In the genomic region with DNA sequence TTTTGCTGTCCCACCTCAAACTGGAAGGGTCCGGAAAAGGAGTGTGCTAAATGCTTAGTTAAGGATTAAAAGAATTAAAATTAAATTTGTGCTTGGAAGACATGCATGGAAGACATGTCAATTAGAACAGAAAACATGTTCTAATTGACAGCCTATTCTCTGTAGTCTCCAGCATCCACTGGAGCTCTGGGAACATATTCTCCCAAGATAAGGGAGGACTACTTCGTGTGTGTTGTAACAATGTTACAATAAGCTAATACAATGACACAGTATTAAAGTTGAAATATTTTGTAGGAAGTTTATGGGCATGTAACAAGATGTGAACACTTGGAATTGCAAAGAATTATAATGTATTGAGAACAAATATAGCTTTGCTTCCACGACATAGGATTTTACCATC, we compare ENCODE assay signal across 24 cellular contexts.
DNase-seq lines count a peak whose midpoint lies in the region; ATAC-seq and TF ChIP-seq lines count a peak whose summit lies in the region.
"Had no signal": no experiment of that assay in that cellular context is flagged by ENCODE, and none has a peak within 500 bp of the region (broad histone marks: within the 10 kb centered on the region; RNA-seq: fewer than 3 reads in every experiment).

No MANE protein-coding gene starts in this region.

- H3K36me3 ChIP-seq in left ventricle myocardium inferior (no peaks in the 10 kb centered on the region), heart left ventricle (no peaks in the 10 kb centered on the region), brain microvascular endothelial cell (replicated peaks) (no peaks in the 10 kb centered on the region), neuronal stem cell (replicated peaks in 1 of 2; ENCODE audit: control insufficient read depth in 2 of 2, insufficient read depth in 2 of 2, low read length in 2 of 2) (no peaks in the 10 kb centered on the region), upper lobe of right lung (no peaks in the 10 kb centered on the region), MG63 (0 out of 2 replicates have a peak, but pooled peaks cover 2% of the 10 kb centered on the region)
- H3K36me3 ChIP-seq: adrenal gland, neutrophil, stomach, transverse colon had no signal

- H2AFZ ChIP-seq in neuronal stem cell (ENCODE audit: low read length): peak overlapping the region; percentile 65

- no peaks in the 10 kb centered on the region for H3K27me3 ChIP-seq in left ventricle myocardium inferior (ENCODE audit: low read depth)
- H3K27me3 ChIP-seq in heart left ventricle: no peaks in the 10 kb centered on the region
- no peaks in the 10 kb centered on the region for H3K27me3 ChIP-seq in brain microvascular endothelial cell (replicated peaks)
- H3K27me3 ChIP-seq in neuronal stem cell (ENCODE audit: control insufficient read depth in 3 of 3, insufficient read depth in 3 of 3, low read depth in 1 of 3, low read length in 3 of 3): no peaks in the 10 kb centered on the region
- no peaks in the 10 kb centered on the region for H3K27me3 ChIP-seq in upper lobe of right lung
- no peaks in the 10 kb centered on the region for H3K27me3 ChIP-seq in MG63
- H3K27me3 ChIP-seq: adrenal gland, neutrophil, stomach, transverse colon had no signal

- TF ChIP-seq POLR2A in heart left ventricle (IDR thresholded peaks at IDR 0.05): no peak

- WGBS in heart left ventricle, 4 donors: 18 to 80% (median 49%) methylated on average over 3 of the region's 3 CpGs
- no CpG with 5 or more reads among the region's 3 CpGs for WGBS in neuronal stem cell (ENCODE audit: extremely low coverage in 2 of 2, insufficient read length in 2 of 2, insufficient replicate concordance in 1 of 2), 2 donors

- in situ Hi-C loops in brain microvascular endothelial cell (cut with HindIII; ENCODE audit: low pct_ligation_motif_present, low sequenced_read_pairs): no loop called here

- H3K14ac ChIP-seq in neuronal stem cell (ENCODE audit: low read length): no peak overlapping the region

- no peak overlapping the region for H4K8ac ChIP-seq in neuronal stem cell (ENCODE audit: low read depth, low read length)

- H3K23ac ChIP-seq in neuronal stem cell (ENCODE audit: low read depth, low read length, poor library complexity): no peak overlapping the region

- TF ChIP-seq CTCF in left ventricle myocardium inferior (IDR thresholded peaks at IDR 0.05; ENCODE audit: borderline replicate concordance) (no peak), heart left ventricle (IDR thresholded peaks at IDR 0.05) (no peak), brain microvascular endothelial cell (IDR thresholded peaks at IDR 0.05; ENCODE audit: low read depth, low read length, missing control alignments) (no peak), upper lobe of right lung (IDR thresholded peaks at IDR 0.05) (no peak)

- no peak overlapping the region for H2BK15ac ChIP-seq in neuronal stem cell (ENCODE audit: low read length)

- no peak overlapping the region for H2BK120ac ChIP-seq in neuronal stem cell (ENCODE audit: low read depth, low read length)

- H3K79me1 ChIP-seq in neuronal stem cell (ENCODE audit: low read depth, low read length): no peaks in the 10 kb centered on the region

- intact Hi-C loops in left ventricle myocardium inferior (cut with micrococcal nuclease) (no loop called here), heart left ventricle (cut with DNase I) (no loop called here), upper lobe of right lung (cut with DNase I) (no loop called here)

- H3K4me1 ChIP-seq in left ventricle myocardium inferior (peaks cover 21% of the 10 kb centered on the region), heart left ventricle (peaks cover 0 to 28% (median 10%) of the 10 kb centered on the region in 12 donors), neuronal stem cell (ENCODE audit: control insufficient read depth in 2 of 2, insufficient read depth in 1 of 2, low read depth in 1 of 2, low read length in 2 of 2) (peaks cover 3 to 48% of the 10 kb centered on the region in 2 donors), upper lobe of right lung (peaks cover 8% of the 10 kb centered on the region)

- H3K18ac ChIP-seq in neuronal stem cell (ENCODE audit: low read length): no peak overlapping the region

- H2BK12ac ChIP-seq in neuronal stem cell (ENCODE audit: low read length): no peak overlapping the region

- no peak for DNase-seq in left ventricle myocardium inferior
- DNase-seq in heart left ventricle: no peak
- no peak for DNase-seq in brain microvascular endothelial cell
- DNase-seq in neuronal stem cell (ENCODE audit: low spot score): no peak
- no peak for DNase-seq in upper lobe of right lung
- DNase-seq in SW 1271 (lab: John Stamatoyannopoulos, UW): no peak
- no peak for DNase-seq in cortex of kidney (lab: John Stamatoyannopoulos, UW)
- no peak for DNase-seq in MG63
- DNase-seq: activated CD4-positive, alpha-beta T cell treated with anti-CD3 and anti-CD28 coated beads, Interleukin-2, amount 50 U/mL, for 1 hour; activated naive CD4-positive, alpha-beta T cell; activated T-cell treated with anti-CD3 and anti-CD28 coated beads, Interleukin-2, amount 50 U/mL, for 72 hours; adrenal gland; CD8-positive, alpha-beta memory T cell; effector CD8-positive, alpha-beta T cell; NCI-H1436; NCI-H774; stomach; T-helper 9 cell; transverse colon had no signal

- no peak for ATAC-seq in heart left ventricle
- no peak for ATAC-seq in upper lobe of right lung
- ATAC-seq: activated T-cell treated with anti-CD3 and anti-CD28 coated beads, Interleukin-2, amount 50 U/mL, for 72 hours; HCT116; WTC11 had no signal

- no peak overlapping the region for H2BK5ac ChIP-seq in neuronal stem cell (ENCODE audit: low read length)

- no peak overlapping the region for H3K9ac ChIP-seq in neuronal stem cell (ENCODE audit: low read depth, low read length, poor library complexity)
- H3K9ac ChIP-seq: KMS-11 had no signal

- H3K9me3 ChIP-seq in left ventricle myocardium inferior (replicated peaks): no peaks in the 10 kb centered on the region
- no peaks in the 10 kb centered on the region for H3K9me3 ChIP-seq in heart left ventricle
- H3K9me3 ChIP-seq in neuronal stem cell (replicated peaks in 1 of 2; ENCODE audit: control insufficient read depth in 2 of 2, insufficient read depth in 1 of 2, low read depth in 1 of 2, low read length in 2 of 2): no peaks in the 10 kb centered on the region
- H3K9me3 ChIP-seq in upper lobe of right lung: no peaks in the 10 kb centered on the region
- H3K9me3 ChIP-seq in MG63: peaks cover 2% of the 10 kb centered on the region; the same call in 1 of the 2 replicates
- H3K9me3 ChIP-seq: adrenal gland, neutrophil, stomach, transverse colon had no signal

- H3K27ac ChIP-seq in left ventricle myocardium inferior (replicated peaks) (peak overlapping the region; percentile 44), heart left ventricle (peak overlapping the region in 4 of 12 donors; percentile 3 to 39 (median 22)), brain microvascular endothelial cell (peak overlapping the region; percentile 80), neuronal stem cell (replicated peaks; ENCODE audit: low read length) (no peak overlapping the region), upper lobe of right lung (peak overlapping the region; percentile 15)
- H3K27ac ChIP-seq: adrenal gland, epithelial cell of prostate, KMS-11, transverse colon had no signal

- no peak overlapping the region for H2AK5ac ChIP-seq in neuronal stem cell (ENCODE audit: low read depth, low read length)

- no peak overlapping the region for H3K4ac ChIP-seq in neuronal stem cell (ENCODE audit: low read length)

- H3K4me3 ChIP-seq in left ventricle myocardium inferior: no peak overlapping the region
- no peak overlapping the region for H3K4me3 ChIP-seq in heart left ventricle
- H3K4me3 ChIP-seq in brain microvascular endothelial cell (ENCODE audit: low read depth, low read length): no peak overlapping the region
- no peak overlapping the region for H3K4me3 ChIP-seq in neuronal stem cell (ENCODE audit: low read length in 2 of 2)
- no peak overlapping the region for H3K4me3 ChIP-seq in upper lobe of right lung
- no peak overlapping the region for H3K4me3 ChIP-seq in MG63
- H3K4me3 ChIP-seq: adrenal gland, stomach, transverse colon had no signal

- H3K4me2 ChIP-seq in neuronal stem cell (ENCODE audit: insufficient read depth, low read length, poor library complexity, severe bottlenecking): no peak overlapping the region
- H3K4me2 ChIP-seq: KMS-11 had no signal

- H4K91ac ChIP-seq in neuronal stem cell (ENCODE audit: low read depth, low read length, poor library complexity): no peak overlapping the region
